ENCODE assay signal across 35 cellular contexts in genomic region chr2:228870993-228871392, GRCh38.
"Had no signal": no experiment of that assay in that cellular context is flagged by ENCODE, and none has a peak within 500 bp of the region (broad histone marks: within the 10 kb centered on the region; RNA-seq: fewer than 3 reads in every experiment).

No MANE protein-coding gene starts in this region.

- H2AFZ ChIP-seq: PC-9 had no signal

- H3K27me3 ChIP-seq: MG63, SJCRH30 had no signal

- H3K9me3 ChIP-seq: MG63, SJCRH30, SK-N-SH had no signal

- H3K4me3 ChIP-seq: MG63, PC-9, SJCRH30 had no signal

- H3K36me3 ChIP-seq: MG63, SJCRH30 had no signal

- H3K4me2 ChIP-seq: PC-9, SK-N-SH had no signal

- H3K9ac ChIP-seq: SK-N-SH had no signal

- DNase-seq: Kasumi-1, MG63, NCI-H1048, NCI-H1092 treated with DMSO at 0.1 percent for 48 hours, NCI-H1105 treated with DMSO at 0.1 percent for 48 hours, NCI-H1417, NCI-H1436, NCI-H146, NCI-H1694, NCI-H187, NCI-H1930, NCI-H2029 treated with DMSO at 0.1 percent for 48 hours, NCI-H2081 treated with DMSO at 0.1 percent for 48 hours, NCI-H2107, NCI-H2171, NCI-H226, NCI-H446 treated with DMSO at 0.1 percent for 48 hours, NCI-H510A, NCI-H524, NCI-H526, NCI-H69, NCI-H748 treated with DMSO at 0.1 percent for 48 hours, NCI-H82, OCI-M1, PC-9, SHP77, SIG-M5, SJCRH30, SK-N-SH, SW 1271, T-helper 1 cell had no signal

- H3K27ac ChIP-seq: PC-9, RWPE1, SJCRH30 had no signal

- FAIRE-seq: RCC 7860 had no signal

- H3K9me2 ChIP-seq: SK-N-SH had no signal

- ATAC-seq: Panc1, Right ventricle myocardium inferior had no signal
